Comparison of ENCODE assay signal across 1 cellular context in the genomic region with DNA sequence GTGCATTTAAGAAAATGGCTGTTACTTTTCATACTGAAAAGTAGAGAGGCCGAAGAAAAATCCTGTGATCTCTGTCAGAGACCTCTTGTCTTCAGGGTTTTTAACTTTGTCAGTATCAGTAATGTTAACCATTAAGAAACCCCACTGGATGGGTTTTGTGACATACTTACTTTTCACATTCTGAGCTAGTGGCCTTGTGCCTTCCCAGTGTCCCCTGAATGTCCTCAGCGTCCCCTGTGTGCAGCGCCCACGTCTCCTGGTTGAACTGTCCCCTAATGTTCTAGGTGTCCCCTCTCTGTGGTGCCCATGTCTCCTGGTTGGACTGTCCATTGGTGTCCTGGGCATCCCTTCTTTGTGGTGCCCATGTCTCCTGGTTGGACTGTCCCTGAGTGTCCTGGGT.
TF ChIP-seq lines count a peak whose summit lies in the region.

No MANE protein-coding gene starts in this region.

TF ChIP-seq in IMR-90, 13 proteins besides CTCF, POLR2A, EP300 and RAD21:
- TF ChIP-seq USF2 (IDR thresholded peaks at IDR 0.05; ENCODE audit: low read depth, low read length): no peak
- TF ChIP-seq CHD1 (IDR thresholded peaks at IDR 0.05; ENCODE audit: low read depth, low read length): no peak
- TF ChIP-seq NFE2L2 (IDR thresholded peaks at IDR 0.05; ENCODE audit: low read depth, low read length): no peak
- no peak for TF ChIP-seq CEBPB (IDR thresholded peaks at IDR 0.05; ENCODE audit: low read depth, low read length)
